In the genomic region with DNA sequence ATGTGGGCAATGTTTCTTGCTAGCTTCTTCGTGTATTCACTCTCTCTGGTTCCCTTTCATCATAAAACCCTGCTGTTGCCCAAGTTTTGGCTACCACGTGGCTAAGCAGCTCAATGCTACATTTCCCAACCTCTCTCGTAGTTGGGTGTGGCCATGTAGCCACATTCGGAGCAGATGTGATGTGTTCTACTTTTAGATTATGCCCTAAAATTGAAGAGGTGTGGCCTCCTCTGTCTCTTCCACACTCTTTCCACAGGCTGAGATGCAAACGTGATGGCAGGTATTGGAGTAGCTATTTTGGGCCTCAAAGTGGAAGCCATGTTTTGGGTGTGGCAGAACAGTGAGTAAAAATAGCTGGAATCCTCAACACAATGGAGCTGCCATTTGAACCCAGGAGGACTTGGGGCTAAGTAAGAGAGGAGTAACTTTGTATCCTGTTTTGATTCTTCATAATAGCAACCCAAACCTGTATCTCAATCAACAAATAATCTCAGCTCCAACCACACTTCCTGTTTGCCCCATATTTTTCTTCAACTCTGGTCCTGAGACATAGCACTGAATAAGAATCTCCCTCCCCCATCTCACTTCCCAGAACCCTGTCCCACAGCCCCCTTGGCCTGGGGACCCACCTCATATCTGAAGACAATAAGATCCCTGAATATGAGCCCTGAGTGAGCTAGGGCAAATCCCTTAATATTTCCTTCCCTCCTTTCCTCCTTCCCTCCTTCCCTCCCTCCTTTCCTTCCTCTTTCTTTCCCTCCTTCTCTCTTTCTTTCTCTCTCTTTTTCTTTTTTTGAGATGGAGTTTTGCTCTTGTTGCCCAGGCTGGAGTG, we compare ENCODE assay signal across 8 cellular contexts. TPM values are rescaled to one million over a fixed set of nuclear protein-coding genes. Genes with fewer than 3 reads are reported as not detected.
DNase-seq lines count a peak whose midpoint lies in the region; ATAC-seq and TF ChIP-seq lines count a peak whose summit lies in the region.
"Had no signal": no experiment of that assay in that cellular context is flagged by ENCODE, and none has a peak within 500 bp of the region (broad histone marks: within the 10 kb centered on the region; RNA-seq: fewer than 3 reads in every experiment).

No MANE protein-coding gene starts in this region.

- intact Hi-C loops in Right ventricle myocardium inferior (cut with DNase I) (no loop called here), left ventricle myocardium superior (cut with micrococcal nuclease) (no loop called here), upper lobe of right lung (cut with DNase I) (no loop called here)

- H3K27ac ChIP-seq in upper lobe of right lung: peak overlapping the region; percentile 58
- H3K27ac ChIP-seq: parathyroid adenoma had no signal

- TF ChIP-seq CTCF in fibroblast of the aortic adventitia (IDR thresholded peaks at IDR 0.05; ENCODE audit: insufficient read depth, low read length) (no peak), upper lobe of right lung (IDR thresholded peaks at IDR 0.05) (no peak)

- H3K4me1 ChIP-seq in upper lobe of right lung: peaks cover 53% of the 10 kb centered on the region

- no peaks in the 10 kb centered on the region for H3K27me3 ChIP-seq in upper lobe of right lung

- H3K4me3 ChIP-seq in fibroblast of the aortic adventitia (ENCODE audit: low read depth, low read length) (no peak overlapping the region), upper lobe of right lung (no peak overlapping the region)

- no peaks in the 10 kb centered on the region for H3K9me3 ChIP-seq in upper lobe of right lung
- H3K9me3 ChIP-seq: Caco-2 had no signal

- peaks cover 11% of the 10 kb centered on the region for H3K36me3 ChIP-seq in upper lobe of right lung

- ATAC-seq in Right ventricle myocardium inferior: peak; percentile 16
- no peak for ATAC-seq in left ventricle myocardium superior
- ATAC-seq in upper lobe of right lung: peak; percentile 51
- no peak for ATAC-seq in HG03159 (IDR thresholded peaks at IDR 0.05; ENCODE audit: unreplicated experiment)

- DNase-seq in Right ventricle myocardium inferior (ENCODE audit: missing footprints) (no peak), left ventricle myocardium superior (no peak), fibroblast of the aortic adventitia (ENCODE audit: low read depth) (peak; percentile 89), upper lobe of right lung (peak; percentile 68), COR-L47 (lab: John Stamatoyannopoulos, UW) (no peak)
- DNase-seq: Caco-2 had no signal

RNA-seq across cellular contexts. Expression of a gene that starts 4.0 kb away (rescaled TPM):
- 49.6 TPM for total RNA-seq in Right ventricle myocardium inferior
- 37.2 TPM for total RNA-seq in left ventricle myocardium superior
- total RNA-seq in fibroblast of the aortic adventitia (ENCODE audit: low replicate concordance): 28.8 and 56.1 TPM in 2 replicates
- total RNA-seq in upper lobe of right lung: 291 TPM

RNA-seq across cellular contexts. Expression of a gene that starts 19.0 kb away (rescaled TPM):
- total RNA-seq in Right ventricle myocardium inferior (20.2 TPM), left ventricle myocardium superior (20.4 TPM), fibroblast of the aortic adventitia (ENCODE audit: low replicate concordance) (11.9 and 14.6 TPM in 2 replicates), upper lobe of right lung (33.5 TPM)

RNA-seq across cellular contexts. Expression of a gene that starts 28.1 kb away (rescaled TPM):
- total RNA-seq in Right ventricle myocardium inferior: not detected
- not detected for total RNA-seq in left ventricle myocardium superior
- not detected in 2 replicates for total RNA-seq in fibroblast of the aortic adventitia (ENCODE audit: low replicate concordance)
- total RNA-seq in upper lobe of right lung: not detected

RNA-seq across cellular contexts. Expression of a gene that starts 40.3 kb away (rescaled TPM):
- total RNA-seq in Right ventricle myocardium inferior: 0.51 TPM
- 0.47 TPM for total RNA-seq in left ventricle myocardium superior
- total RNA-seq in fibroblast of the aortic adventitia (ENCODE audit: low replicate concordance): not detected in 2 replicates
- total RNA-seq in upper lobe of right lung: 17.7 TPM

RNA-seq across cellular contexts. Expression of a gene that starts 42.9 kb away (rescaled TPM):
- total RNA-seq in Right ventricle myocardium inferior (14.8 TPM), left ventricle myocardium superior (13.4 TPM), fibroblast of the aortic adventitia (ENCODE audit: low replicate concordance) (13.6 and 18.4 TPM in 2 replicates), upper lobe of right lung (73.7 TPM)

Comparison
In these comparisons a context has a peak if more than half of its experiments do, and no peak if none do; other contexts are left out.
1. ATAC-seq: peak in Right ventricle myocardium inferior (single experiment) and upper lobe of right lung (single experiment); none in left ventricle myocardium superior (single experiment) and HG03159 (single experiment).
2. DNase-seq: peak in fibroblast of the aortic adventitia (single experiment) and upper lobe of right lung (single experiment); none in Right ventricle myocardium inferior (single experiment), left ventricle myocardium superior (single experiment) and COR-L47 (single experiment).